ENCODE assay signal across 9 cellular contexts in the genomic region with DNA sequence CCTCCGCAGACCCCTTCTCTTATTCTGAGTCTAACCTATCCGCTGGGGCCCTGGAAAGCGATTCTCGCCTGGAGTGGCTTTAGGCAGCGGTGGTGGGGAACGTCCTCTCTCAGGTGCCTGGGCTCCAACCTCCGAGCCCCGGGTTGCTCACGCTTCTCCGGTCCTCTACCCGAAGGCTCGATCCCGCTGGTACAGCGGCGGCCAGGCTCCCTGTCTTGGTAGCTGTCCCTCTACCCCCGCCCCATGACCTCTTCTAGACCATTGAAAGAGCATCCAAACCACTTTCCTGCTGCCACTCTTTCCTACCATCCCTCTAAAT. TPM values are rescaled to one million over a fixed set of nuclear protein-coding genes. Genes with fewer than 3 reads are reported as not detected.
DNase-seq lines count a peak whose midpoint lies in the region; ATAC-seq and TF ChIP-seq lines count a peak whose summit lies in the region.
"Had no signal": no experiment of that assay in that cellular context is flagged by ENCODE, and none has a peak within 500 bp of the region (broad histone marks: within the 10 kb centered on the region; RNA-seq: fewer than 3 reads in every experiment).

No MANE protein-coding gene starts in this region.

- CTCF ChIA-PET in naive thymus-derived CD4-positive, alpha-beta T cell (lab: Charles Lee): interaction anchor here (1.1 kb wide), 1 partner anchor 162 kb away, joined by 3 read pairs; no protein-coding TSS in a partner anchor

- H3K4me1 ChIP-seq in SJCRH30: peaks cover 4% of the 10 kb centered on the region; the same call in 1 of the 2 replicates
- H3K4me1 ChIP-seq in naive thymus-derived CD4-positive, alpha-beta T cell (ENCODE audit: control insufficient read depth in 2 of 2, insufficient read depth in 2 of 2, low read length in 2 of 2): peaks cover 8 to 23% of the 10 kb centered on the region in 2 donors

- POLR2A ChIA-PET in naive thymus-derived CD4-positive, alpha-beta T cell (lab: Charles Lee): interaction anchor here (0.7 to 1.4 kb wide), 2 partner anchors 84 to 1369 kb away, joined by 3 read pairs; no protein-coding TSS in a partner anchor

- H3K36me3 ChIP-seq in SJCRH30: no peaks in the 10 kb centered on the region
- peaks cover 0 to 4% (median 0%) of the 10 kb centered on the region in 3 experiments for H3K36me3 ChIP-seq in naive thymus-derived CD4-positive, alpha-beta T cell (ENCODE audit: control insufficient read depth in 2 of 3, insufficient read depth in 3 of 3, low read length in 3 of 3)

- DNase-seq in AG10803 (ENCODE audit: low read depth) (peak; percentile 24), SJCRH30 (no peak), epithelial cell of esophagus (ENCODE audit: low read depth) (no peak), NCI-H187 treated with DMSO at 0.1 percent for 48 hours (lab: John Stamatoyannopoulos, UW) (no peak), NCI-H2227 (lab: John Stamatoyannopoulos, UW; ENCODE audit: unreplicated experiment) (no peak)
- DNase-seq in naive thymus-derived CD4-positive, alpha-beta T cell: peak in 1 of 9 donors; percentile 55

- H3K27me3 ChIP-seq in SJCRH30: no peaks in the 10 kb centered on the region
- peaks cover 0 to 5% of the 10 kb centered on the region in 2 donors for H3K27me3 ChIP-seq in naive thymus-derived CD4-positive, alpha-beta T cell (ENCODE audit: control insufficient read depth in 2 of 2, insufficient read depth in 2 of 2, low read length in 2 of 2)

- peaks cover 26 to 45% (median 35%) of the 10 kb centered on the region in 7 donors for H3K4me1 Mint-ChIP-seq in naive thymus-derived CD4-positive, alpha-beta T cell

- H3K4me3 Mint-ChIP-seq in naive thymus-derived CD4-positive, alpha-beta T cell: peak overlapping the region; percentile 90 to 98 (median 95)

- TF ChIP-seq CTCF in AG10803 (conservative IDR thresholded peaks at IDR 0.05; ENCODE audit: low read length): no peak; the same call in 1 of the 2 replicates
- TF ChIP-seq CTCF in epithelial cell of esophagus (IDR thresholded peaks at IDR 0.05; ENCODE audit: insufficient read depth, low read depth, low read length, missing control alignments): no peak

- H3K4me3 ChIP-seq in AG10803 (ENCODE audit: low read length) (peak overlapping the region; percentile 68), SJCRH30 (peak overlapping the region; percentile 95), epithelial cell of esophagus (ENCODE audit: low read length) (peak overlapping the region; percentile 63)
- peak overlapping the region; percentile 52 for H3K4me3 ChIP-seq in naive thymus-derived CD4-positive, alpha-beta T cell (ENCODE audit: low read length)

- peak; percentile 36 for ATAC-seq in GM18873 (IDR thresholded peaks at IDR 0.05; ENCODE audit: low FRiP score, unreplicated experiment)
- ATAC-seq in HG03175 (IDR thresholded peaks at IDR 0.05; ENCODE audit: unreplicated experiment): peak; percentile 32
- ATAC-seq in naive thymus-derived CD4-positive, alpha-beta T cell: peak; percentile 42

- H3K9me3 Mint-ChIP-seq in naive thymus-derived CD4-positive, alpha-beta T cell: no peaks in the 10 kb centered on the region

- peaks cover 0 to 3% (median 0%) of the 10 kb centered on the region in 5 donors for H3K36me3 Mint-ChIP-seq in naive thymus-derived CD4-positive, alpha-beta T cell

- H3K27ac Mint-ChIP-seq in naive thymus-derived CD4-positive, alpha-beta T cell: peak overlapping the region; percentile 53 to 96 (median 90)

- H3K27me3 Mint-ChIP-seq in naive thymus-derived CD4-positive, alpha-beta T cell: peaks cover 0 to 33% (median 0%) of the 10 kb centered on the region in 5 donors

- intact Hi-C loops in naive thymus-derived CD4-positive, alpha-beta T cell (cut with micrococcal nuclease): loop anchor here (1.0 to 5.0 kb wide), 18 partner anchors 14 to 1770 kb away; a partner anchor contains a TSS

- H3K9me3 ChIP-seq in SJCRH30 (replicated peaks): no peaks in the 10 kb centered on the region
- no peaks in the 10 kb centered on the region for H3K9me3 ChIP-seq in naive thymus-derived CD4-positive, alpha-beta T cell (ENCODE audit: control insufficient read depth in 2 of 3, low read length in 3 of 3)

- H3K27ac ChIP-seq in SJCRH30: peak overlapping the region; percentile 65
- peak overlapping the region; percentile 83 for H3K27ac ChIP-seq in naive thymus-derived CD4-positive, alpha-beta T cell (ENCODE audit: low read depth, low read length)

RNA-seq across cellular contexts. Expression of a gene that starts 0.5 kb away (rescaled TPM):
- 9.0 and 9.1 TPM in 2 replicates for total RNA-seq in SJCRH30 (2014; rRNA removed; shearing (Covaris generic))
- 10 to 100 TPM; 10.9 to 23.4 (median 13.6) TPM for total RNA-seq in naive thymus-derived CD4-positive, alpha-beta T cell
- 10 to 100 TPM; 33.5 to 47.7 TPM for polyA plus RNA-seq in naive thymus-derived CD4-positive, alpha-beta T cell

RNA-seq across cellular contexts. Expression of a gene that starts 43.6 kb away (rescaled TPM):
- total RNA-seq in SJCRH30 (2014; rRNA removed; shearing (Covaris generic)): 8.4 and 9.1 TPM in 2 replicates
- total RNA-seq in naive thymus-derived CD4-positive, alpha-beta T cell: 1 to 10 TPM; 2.7 to 5.8 (median 4.3) TPM
- 1 to 10 TPM; 2.6 to 4.3 TPM for polyA plus RNA-seq in naive thymus-derived CD4-positive, alpha-beta T cell

RNA-seq across cellular contexts. Expression of a gene that starts 48.6 kb away (rescaled TPM):
- not detected in 2 replicates for total RNA-seq in SJCRH30 (2014; rRNA removed; shearing (Covaris generic))
- under 1 TPM in 1 of 5 experiments, not detected in 4; 0.29 TPM for total RNA-seq in naive thymus-derived CD4-positive, alpha-beta T cell
- polyA plus RNA-seq in naive thymus-derived CD4-positive, alpha-beta T cell: under 1 TPM in 1 of 2 donors, not detected in 1; 0.83 TPM
- total RNA-seq: NCI-H460 had no signal
